ENCODE assay signal across 9 cellular contexts in the genomic region with DNA sequence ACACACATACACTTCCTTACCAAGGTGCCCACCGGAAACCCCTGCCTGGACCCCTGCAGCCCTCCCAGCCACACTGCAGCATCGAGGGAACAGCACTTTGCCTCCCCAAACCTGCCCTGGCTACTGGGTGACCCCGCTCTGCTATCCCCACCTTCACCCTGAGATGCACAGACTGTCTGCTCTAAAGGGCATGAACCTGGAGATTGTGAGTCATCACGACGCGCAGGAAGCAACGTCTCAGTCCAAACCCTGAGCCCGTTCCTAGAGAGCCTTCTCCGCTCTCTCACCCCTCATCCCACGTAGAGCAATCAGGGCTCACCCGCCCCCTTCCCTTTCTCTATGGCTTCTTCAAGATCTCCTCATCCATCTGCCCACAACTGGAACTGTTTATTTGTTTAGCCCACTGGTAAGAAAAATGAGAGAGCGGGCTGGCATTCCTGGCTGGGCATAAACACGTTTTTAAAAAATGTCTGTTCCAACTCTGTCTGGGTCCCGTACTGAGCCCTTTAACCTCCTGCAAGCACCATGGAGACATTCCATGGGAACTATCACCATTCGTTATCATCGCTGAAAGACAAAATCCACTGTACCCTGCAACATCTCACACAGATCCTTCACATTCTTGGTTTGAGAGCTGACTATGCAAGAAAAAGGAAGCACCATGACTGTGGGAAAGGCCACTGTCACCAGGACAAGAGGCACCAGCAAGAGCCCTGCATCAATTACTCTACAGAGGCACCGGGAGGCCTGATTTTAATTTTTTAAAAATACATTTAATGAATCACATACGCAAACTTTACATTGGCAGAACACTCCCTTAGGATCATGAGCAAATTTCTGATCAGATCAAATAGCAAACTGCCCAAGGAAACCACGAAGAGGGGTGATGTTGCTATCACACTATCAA. TPM values are rescaled to one million over a fixed set of nuclear protein-coding genes. Genes with fewer than 3 reads are reported as not detected.
DNase-seq lines count a peak whose midpoint lies in the region; ATAC-seq and TF ChIP-seq lines count a peak whose summit lies in the region.
"Had no signal": no experiment of that assay in that cellular context is flagged by ENCODE, and none has a peak within 500 bp of the region (broad histone marks: within the 10 kb centered on the region; RNA-seq: fewer than 3 reads in every experiment).

No MANE protein-coding gene starts in this region.

- no peaks in the 10 kb centered on the region for H3K27me3 ChIP-seq in prostate gland (replicated peaks; ENCODE audit: insufficient read depth)

- TF ChIP-seq CTCF in RWPE1 (conservative IDR thresholded peaks at IDR 0.05; ENCODE audit: low read depth) (no peak), fibroblast of villous mesenchyme (IDR thresholded peaks at IDR 0.05; ENCODE audit: insufficient read depth, low read depth, low read length) (no peak), prostate gland (IDR thresholded peaks at IDR 0.05) (no peak), GM13976 (IDR thresholded peaks at IDR 0.05; ENCODE audit: borderline replicate concordance, control extremely low read depth, extremely low read depth, insufficient read depth, missing control alignments) (no peak)

- 72% methylated on average over 19 of the region's 19 CpGs for WGBS in prostate gland

- CTCF ChIA-PET in RWPE1 (lab: Yijun Ruan, JAX), result interaction anchor here (0.6 to 1.1 kb wide), 2 partner anchors 24 to 36 kb away, joined by 3 to 8 read pairs; no protein-coding TSS in a partner anchor

- POLR2A ChIA-PET in RWPE1 (lab: Yijun Ruan, JAX; ENCODE audit: low non-redundant PET), result no interaction called here

- H3K9me3 ChIP-seq in prostate gland, result no peaks in the 10 kb centered on the region

- intact Hi-C loops in prostate gland (cut with DNase I), result no loop called here

- peaks cover 28% of the 10 kb centered on the region for H3K4me1 ChIP-seq in prostate gland (replicated peaks)

- no peak for TF ChIP-seq POLR2A in prostate gland (IDR thresholded peaks at IDR 0.05)

- H3K27ac ChIP-seq in RWPE1, result peak overlapping the region; percentile 52
- H3K27ac ChIP-seq in prostate gland, result peak overlapping the region; percentile 38 to 70

- DNase-seq in EL (peak; percentile 86), RWPE1 (ENCODE audit: low spot score) (peak; percentile 63), fibroblast of villous mesenchyme (ENCODE audit: low read depth) (peak; percentile 91), prostate gland (ENCODE audit: low spot score) (no peak), GM13976 (ENCODE audit: low spot score) (no peak), cerebellum (ENCODE audit: low spot score) (no peak)
- no peak for DNase-seq in stimulated activated CD4-positive, alpha-beta T cell treated with anti-CD3 and anti-CD28 coated beads, Interleukin-4, amount 100 ng/mL, for 4 hours
- DNase-seq: H7 had no signal

- H3K4me3 ChIP-seq in fibroblast of villous mesenchyme (ENCODE audit: low read depth, low read length) (peak overlapping the region; percentile 19), prostate gland (no peak overlapping the region)

- in situ Hi-C loops in GM13976 (cut with MboI; ENCODE audit: low sequenced_read_pairs, unreplicated experiment), result no loop called here

- no peak for ATAC-seq in HG02623 (IDR thresholded peaks at IDR 0.05; ENCODE audit: unreplicated experiment)

- H3K36me3 ChIP-seq in prostate gland, result no peaks in the 10 kb centered on the region

RNA-seq across cellular contexts. Expression of a gene that starts 28.2 kb away (rescaled TPM):
- total RNA-seq in fibroblast of villous mesenchyme (3.9 and 6.8 TPM in 2 replicates), prostate gland (10 to 100 TPM; 51.1 to 53.9 TPM), cerebellum (4.7 TPM)

Comparison
In these comparisons a context has a peak if more than half of its experiments do, and no peak if none do; other contexts are left out.
1. DNase-seq: peak in EL (single experiment), RWPE1 (single experiment) and fibroblast of villous mesenchyme (single experiment); none in prostate gland (single experiment), GM13976 (single experiment), cerebellum (single experiment) and stimulated activated CD4-positive, alpha-beta T cell treated with anti-CD3 and anti-CD28 coated beads, Interleukin-4, amount 100 ng/mL, for 4 hours (0 of 2).